20 cellular contexts compared by ENCODE assay signal in the genomic region with DNA sequence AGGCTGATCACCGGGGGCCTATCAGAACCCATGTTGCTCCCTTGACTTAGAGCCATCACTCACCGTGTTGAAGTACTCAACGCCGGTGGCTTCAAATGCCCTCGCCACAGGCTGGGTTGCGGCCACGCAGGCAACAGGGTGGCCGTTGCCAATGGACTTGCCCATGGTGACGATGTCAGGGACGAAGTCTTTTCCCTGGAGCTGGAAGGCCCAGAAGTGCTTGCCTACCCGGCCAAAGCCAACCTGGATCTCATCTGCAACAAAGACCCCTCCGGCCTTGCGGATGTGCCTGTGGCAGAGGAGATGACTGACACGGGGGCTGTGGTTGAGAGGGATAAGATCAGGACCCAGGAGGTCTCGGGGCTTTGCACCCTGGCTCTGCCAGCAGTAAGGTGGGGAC. TPM values are rescaled to one million over a fixed set of nuclear protein-coding genes. Genes with fewer than 3 reads are reported as not detected.
DNase-seq lines count a peak whose midpoint lies in the region; ATAC-seq and TF ChIP-seq lines count a peak whose summit lies in the region.
"Had no signal": no experiment of that assay in that cellular context is flagged by ENCODE, and none has a peak within 500 bp of the region (broad histone marks: within the 10 kb centered on the region; RNA-seq: fewer than 3 reads in every experiment).

No MANE protein-coding gene starts in this region.

- in situ Hi-C loops in transverse colon (cut with MboI; ENCODE audit: low pct_ligation_motif_present in 1 of 4, low pct_unique_long_range_greater_than_20kb in 1 of 4, low sequenced_read_pairs in 3 of 4): no loop called here

- peaks cover 11% of the 10 kb centered on the region for H3K36me3 Mint-ChIP-seq in chondrocyte (ENCODE audit: low read depth)
- peaks cover 48% of the 10 kb centered on the region for H3K36me3 Mint-ChIP-seq in neural progenitor cell
- H3K36me3 Mint-ChIP-seq in activated CD8-positive, alpha-beta memory T cell treated with anti-CD3 and anti-CD28 coated beads, Interleukin-2, amount 10 ng/mL, durations not matched to agents 7 days and 5 days: peaks cover 42% of the 10 kb centered on the region

- CTCF ChIA-PET in activated CD8-positive, alpha-beta memory T cell treated with anti-CD3 and anti-CD28 coated beads, Interleukin-2, amount 10 ng/mL, durations not matched to agents 7 days and 5 days (lab: Charles Lee): interaction anchor here (0.9 kb wide), 1 partner anchor 10 kb away, joined by 3 read pairs; no protein-coding TSS in a partner anchor

- H4K20me1 ChIP-seq in neural progenitor cell (ENCODE audit: low read depth): no peaks in the 10 kb centered on the region

- no peak overlapping the region for H3K4me3 ChIP-seq in neural progenitor cell
- no peak overlapping the region for H3K4me3 ChIP-seq in transverse colon
- H3K4me3 ChIP-seq in prostate gland: no peak overlapping the region
- H3K4me3 ChIP-seq: A549, BLaER1 had no signal

- H3K27ac ChIP-seq in neural progenitor cell (no peak overlapping the region), transverse colon (no peak overlapping the region), prostate gland (no peak overlapping the region)
- H3K27ac ChIP-seq: A549, BLaER1 had no signal

- TF ChIP-seq EP300 in transverse colon (IDR thresholded peaks at IDR 0.05; ENCODE audit: low read depth): no peak

- H3K27me3 Mint-ChIP-seq in chondrocyte (ENCODE audit: low read depth): no peaks in the 10 kb centered on the region
- peaks cover 2% of the 10 kb centered on the region for H3K27me3 Mint-ChIP-seq in neural progenitor cell (ENCODE audit: insufficient read depth, low read depth)
- no peaks in the 10 kb centered on the region for H3K27me3 Mint-ChIP-seq in activated CD8-positive, alpha-beta memory T cell treated with anti-CD3 and anti-CD28 coated beads, Interleukin-2, amount 10 ng/mL, durations not matched to agents 7 days and 5 days

- H3K9me3 ChIP-seq in neural progenitor cell (ENCODE audit: low read depth) (no peaks in the 10 kb centered on the region), transverse colon (no peaks in the 10 kb centered on the region), prostate gland (no peaks in the 10 kb centered on the region)
- H3K9me3 ChIP-seq: A549, BLaER1, SK-N-SH had no signal

- DNase-seq in left ventricle myocardium superior (peak; percentile 14), Right ventricle myocardium inferior (ENCODE audit: missing footprints) (no peak), chondrocyte (ENCODE audit: low spot score) (peak; percentile 67), neural progenitor cell (ENCODE audit: low spot score) (no peak), transverse colon (peak; percentile 6), NCI-H2196 (lab: John Stamatoyannopoulos, UW; ENCODE audit: unreplicated experiment) (no peak), prostate gland (ENCODE audit: low spot score) (no peak)
- DNase-seq in activated CD8-positive, alpha-beta memory T cell treated with anti-CD3 and anti-CD28 coated beads, Interleukin-2, amount 10 ng/mL, durations not matched to agents 7 days and 5 days: no peak
- DNase-seq: DMS79, H7, NCI-H1105, NCI-H1694, NCI-H2227 treated with DMSO at 0.1 percent for 48 hours, NCI-H510A treated with DMSO at 0.1 percent for 48 hours, NCI-H82, OCI-M1, SHP77 treated with DMSO at 0.1 percent for 48 hours, SK-N-SH had no signal

- peaks cover 2% of the 10 kb centered on the region for H3K9me3 Mint-ChIP-seq in chondrocyte (ENCODE audit: low read depth)
- H3K9me3 Mint-ChIP-seq in neural progenitor cell: no peaks in the 10 kb centered on the region
- no peaks in the 10 kb centered on the region for H3K9me3 Mint-ChIP-seq in activated CD8-positive, alpha-beta memory T cell treated with anti-CD3 and anti-CD28 coated beads, Interleukin-2, amount 10 ng/mL, durations not matched to agents 7 days and 5 days (ENCODE audit: low read depth)

- H2AFZ ChIP-seq in neural progenitor cell (replicated peaks): no peak overlapping the region

- peaks cover 6% of the 10 kb centered on the region for H3K36me3 ChIP-seq in neural progenitor cell
- H3K36me3 ChIP-seq in transverse colon: no peaks in the 10 kb centered on the region
- H3K36me3 ChIP-seq in prostate gland: peaks cover 0 to 1% of the 10 kb centered on the region in 2 donors

- no peak overlapping the region for H3K4me2 ChIP-seq in neural progenitor cell
- H3K4me2 ChIP-seq: A549, BLaER1, SK-N-SH had no signal

- no peak for ATAC-seq in left ventricle myocardium superior
- ATAC-seq in Right ventricle myocardium inferior: no peak
- ATAC-seq in activated CD8-positive, alpha-beta memory T cell treated with anti-CD3 and anti-CD28 coated beads, Interleukin-2, amount 10 ng/mL, durations not matched to agents 7 days and 5 days: no peak

- H3K9ac ChIP-seq in neural progenitor cell: no peak overlapping the region
- H3K9ac ChIP-seq: BLaER1, SK-N-SH had no signal

- peaks cover 8% of the 10 kb centered on the region for H3F3A ChIP-seq in neural progenitor cell (ENCODE audit: low read depth)

- no peak for TF ChIP-seq POLR2A in transverse colon (IDR thresholded peaks at IDR 0.05)
- no peak for TF ChIP-seq POLR2A in prostate gland (IDR thresholded peaks at IDR 0.05)

- TF ChIP-seq CTCF in chondrocyte (IDR thresholded peaks at IDR 0.05): no peak
- TF ChIP-seq CTCF in neural progenitor cell (IDR thresholded peaks at IDR 0.05): no peak
- TF ChIP-seq CTCF in transverse colon (IDR thresholded peaks at IDR 0.05): no peak
- TF ChIP-seq CTCF in prostate gland (IDR thresholded peaks at IDR 0.05): no peak

- WGBS in transverse colon (ENCODE audit: low coverage in 1 of 2), 2 donors: 94% methylated on average over 15 of the region's 15 CpGs; no CpG with 5 or more reads in 1 of the 2 donors
- 92% methylated on average over 15 of the region's 15 CpGs for WGBS in prostate gland

- H3K27me3 ChIP-seq in neural progenitor cell (no peaks in the 10 kb centered on the region), transverse colon (no peaks in the 10 kb centered on the region), prostate gland (replicated peaks; ENCODE audit: insufficient read depth) (no peaks in the 10 kb centered on the region)
- H3K27me3 ChIP-seq: BLaER1 had no signal

- H3K27ac Mint-ChIP-seq in chondrocyte (ENCODE audit: unreplicated experiment): no peak overlapping the region
- peak overlapping the region; percentile 57 for H3K27ac Mint-ChIP-seq in neural progenitor cell
- H3K27ac Mint-ChIP-seq in activated CD8-positive, alpha-beta memory T cell treated with anti-CD3 and anti-CD28 coated beads, Interleukin-2, amount 10 ng/mL, durations not matched to agents 7 days and 5 days: no peak overlapping the region

- intact Hi-C loops in left ventricle myocardium superior (cut with micrococcal nuclease) (no loop called here), Right ventricle myocardium inferior (cut with DNase I) (no loop called here), transverse colon (cut with DNase I; ENCODE audit: low total_unique reads) (no loop called here), prostate gland (cut with DNase I) (no loop called here)

- H3K4me1 ChIP-seq in neural progenitor cell (peaks cover 10% of the 10 kb centered on the region), transverse colon (peaks cover 0 to 28% (median 16%) of the 10 kb centered on the region in 4 donors), prostate gland (replicated peaks) (no peaks in the 10 kb centered on the region)
- H3K4me1 ChIP-seq: A549, BLaER1 had no signal

- no peaks in the 10 kb centered on the region for H3K79me2 ChIP-seq in neural progenitor cell (ENCODE audit: low read depth)

- H3K4me1 Mint-ChIP-seq in chondrocyte (ENCODE audit: low read depth) (peaks cover 9% of the 10 kb centered on the region), neural progenitor cell (peaks cover 9% of the 10 kb centered on the region)
- H3K4me1 Mint-ChIP-seq in activated CD8-positive, alpha-beta memory T cell treated with anti-CD3 and anti-CD28 coated beads, Interleukin-2, amount 10 ng/mL, durations not matched to agents 7 days and 5 days: peaks cover 21% of the 10 kb centered on the region

- H3K4me3 Mint-ChIP-seq in chondrocyte (ENCODE audit: unreplicated experiment) (no peak overlapping the region), neural progenitor cell (no peak overlapping the region)
- no peak overlapping the region for H3K4me3 Mint-ChIP-seq in activated CD8-positive, alpha-beta memory T cell treated with anti-CD3 and anti-CD28 coated beads, Interleukin-2, amount 10 ng/mL, durations not matched to agents 7 days and 5 days

RNA-seq across cellular contexts. Expression of gene PHYKPL, which starts 10.3 kb away (rescaled TPM):
- total RNA-seq in left ventricle myocardium superior (40.7 TPM), Right ventricle myocardium inferior (34.5 TPM), chondrocyte (40.0 to 49.1 TPM (median 43.8 TPM) in 3 replicates), neural progenitor cell (ENCODE audit: low replicate concordance) (20.5 and 25.9 TPM in 2 replicates), transverse colon (100 to 1,000 TPM; 124 to 405 (median 197) TPM), prostate gland (100 to 1,000 TPM in 1 of 2 donors, 10 to 100 TPM in 1; 43.4 to 135 TPM)
- total RNA-seq in activated CD8-positive, alpha-beta memory T cell treated with anti-CD3 and anti-CD28 coated beads, Interleukin-2, amount 10 ng/mL, durations not matched to agents 7 days and 5 days: 100 to 1,000 TPM; 117 to 120 TPM

RNA-seq across cellular contexts. Expression of gene HNRNPAB, which starts 18.0 kb away (rescaled TPM):
- total RNA-seq in left ventricle myocardium superior: 82.8 TPM
- 85.6 TPM for total RNA-seq in Right ventricle myocardium inferior
- 152 to 215 TPM (median 156 TPM) in 3 replicates for total RNA-seq in chondrocyte
- 186 and 195 TPM in 2 replicates for total RNA-seq in neural progenitor cell (ENCODE audit: low replicate concordance)
- 100 to 1,000 TPM; 115 to 199 (median 169) TPM for total RNA-seq in transverse colon
- total RNA-seq in activated CD8-positive, alpha-beta memory T cell treated with anti-CD3 and anti-CD28 coated beads, Interleukin-2, amount 10 ng/mL, durations not matched to agents 7 days and 5 days: 100 to 1,000 TPM; 268 to 391 TPM
- 100 to 1,000 TPM in 1 of 2 donors, 10 to 100 TPM in 1; 73.1 to 104 TPM for total RNA-seq in prostate gland

RNA-seq across cellular contexts. Expression of gene GMCL2, which starts 35.1 kb away (rescaled TPM):
- not detected for total RNA-seq in left ventricle myocardium superior
- total RNA-seq in Right ventricle myocardium inferior: not detected
- not detected in 3 replicates for total RNA-seq in chondrocyte
- total RNA-seq in neural progenitor cell (ENCODE audit: low replicate concordance): not detected in 2 replicates
- not detected for total RNA-seq in transverse colon
- total RNA-seq in activated CD8-positive, alpha-beta memory T cell treated with anti-CD3 and anti-CD28 coated beads, Interleukin-2, amount 10 ng/mL, durations not matched to agents 7 days and 5 days: not detected
- total RNA-seq in prostate gland: 1 to 10 TPM in 1 of 2 donors, not detected in 1; 2.8 TPM
- total RNA-seq: H7 had no signal

Comparison
In these comparisons a context has a peak if more than half of its experiments do, and no peak if none do; other contexts are left out.
1. DNase-seq: peak in left ventricle myocardium superior (single experiment), chondrocyte (single experiment) and transverse colon (single experiment); none in Right ventricle myocardium inferior (single experiment), neural progenitor cell (single experiment), activated CD8-positive, alpha-beta memory T cell treated with anti-CD3 and anti-CD28 coated beads, Interleukin-2, amount 10 ng/mL, durations not matched to agents 7 days and 5 days (single experiment), NCI-H2196 (single experiment) and prostate gland (single experiment).